13 cellular contexts compared by ENCODE assay signal in genomic region chr18:31274915-31275314, GRCh38. TPM values are rescaled to one million over a fixed set of nuclear protein-coding genes. Genes with fewer than 3 reads are reported as not detected.
DNase-seq lines count a peak whose midpoint lies in the region; ATAC-seq and TF ChIP-seq lines count a peak whose summit lies in the region.
"Had no signal": no experiment of that assay in that cellular context is flagged by ENCODE, and none has a peak within 500 bp of the region (broad histone marks: within the 10 kb centered on the region; RNA-seq: fewer than 3 reads in every experiment).

No MANE protein-coding gene starts in this region.

- no peaks in the 10 kb centered on the region for H3K36me3 Mint-ChIP-seq in activated naive CD4-positive, alpha-beta T cell treated with anti-CD3 and anti-CD28 coated beads, Interleukin-2, amount 50 U/mL, for 72 hours

- H3K9me3 Mint-ChIP-seq in activated naive CD4-positive, alpha-beta T cell treated with anti-CD3 and anti-CD28 coated beads, Interleukin-2, amount 50 U/mL, for 72 hours = no peaks in the 10 kb centered on the region

- peak; percentile 77 to 93 for ATAC-seq in right cardiac atrium
- no peak for ATAC-seq in HG03439 (IDR thresholded peaks at IDR 0.05; ENCODE audit: unreplicated experiment)
- ATAC-seq in activated naive CD4-positive, alpha-beta T cell treated with anti-CD3 and anti-CD28 coated beads, Interleukin-2, amount 50 U/mL, for 72 hours = no peak
- ATAC-seq in GM21515 (IDR thresholded peaks at IDR 0.05; ENCODE audit: unreplicated experiment) = no peak
- ATAC-seq in GM19324 (IDR thresholded peaks at IDR 0.05; ENCODE audit: low FRiP score, unreplicated experiment) = no peak

- 16% methylated on average over 2 of the region's 2 CpGs for whole genome bisulfite sequencing in right cardiac atrium

- intact Hi-C loops in right cardiac atrium (cut with DNase I) = no loop called here

- no peak for TF ChIP-seq CTCF in LNCaP clone FGC (IDR thresholded peaks at IDR 0.05; ENCODE audit: control insufficient read depth, extremely low read depth, insufficient read depth)

- DNase-seq in LNCaP clone FGC (ENCODE audit: low read depth) (peak; percentile 70), astrocyte of the hippocampus (ENCODE audit: low read depth, low spot score) (peak; percentile 79), right cardiac atrium (peak; percentile 66 to 86 (median 80)), skeletal muscle cell (ENCODE audit: low read depth) (peak; percentile 20)
- DNase-seq in activated naive CD4-positive, alpha-beta T cell treated with anti-CD3 and anti-CD28 coated beads, Interleukin-2, amount 50 U/mL, for 72 hours (ENCODE audit: low spot score in 2 of 2) = no peak
- DNase-seq: activated CD4-positive, alpha-beta T cell treated with anti-CD3 and anti-CD28 coated beads for 1 hour; erythroblast; kidney; NCI-H2029 treated with DMSO at 0.1 percent for 48 hours; retina had no signal

- H3K4me3 ChIP-seq in LNCaP clone FGC (ENCODE audit: low read depth, low read length) = no peak overlapping the region
- no peak overlapping the region for H3K4me3 ChIP-seq in right cardiac atrium (ENCODE audit: low read length)
- H3K4me3 ChIP-seq in skeletal muscle cell (ENCODE audit: low read depth, low read length) = no peak overlapping the region

- peak overlapping the region; percentile 67 for H3K27ac ChIP-seq in right cardiac atrium (ENCODE audit: low read length)

- no peaks in the 10 kb centered on the region for H3K9me3 ChIP-seq in right cardiac atrium (ENCODE audit: control insufficient read depth, low read length)

- no peak overlapping the region for H3K27ac Mint-ChIP-seq in activated naive CD4-positive, alpha-beta T cell treated with anti-CD3 and anti-CD28 coated beads, Interleukin-2, amount 50 U/mL, for 72 hours

- H3K4me1 ChIP-seq in right cardiac atrium (ENCODE audit: control insufficient read depth, insufficient read depth, low read length) = no peaks in the 10 kb centered on the region

- no peaks in the 10 kb centered on the region for H3K27me3 ChIP-seq in right cardiac atrium (ENCODE audit: control insufficient read depth, insufficient read depth)

RNA-seq across cellular contexts. Expression of gene DSG1, which starts 43.0 kb away (rescaled TPM):
- total RNA-seq in right cardiac atrium = 1 to 10 TPM in 3 of 4 donors, under 1 TPM in 1; 0.89 to 4.3 (median 2.3) TPM
- polyA plus RNA-seq in right cardiac atrium = 0.34 TPM
- total RNA-seq in activated naive CD4-positive, alpha-beta T cell treated with anti-CD3 and anti-CD28 coated beads, Interleukin-2, amount 50 U/mL, for 72 hours = not detected
- total RNA-seq: kidney had no signal

Comparison
In these comparisons a context has a peak if more than half of its experiments do, and no peak if none do; other contexts are left out.
1. DNase-seq: peak in LNCaP clone FGC (single experiment), astrocyte of the hippocampus (single experiment), right cardiac atrium (3 of 3) and skeletal muscle cell (single experiment); none in activated naive CD4-positive, alpha-beta T cell treated with anti-CD3 and anti-CD28 coated beads, Interleukin-2, amount 50 U/mL, for 72 hours (0 of 2).
2. ATAC-seq: peak in right cardiac atrium (2 of 2); none in HG03439 (single experiment), activated naive CD4-positive, alpha-beta T cell treated with anti-CD3 and anti-CD28 coated beads, Interleukin-2, amount 50 U/mL, for 72 hours (0 of 2), GM21515 (single experiment) and GM19324 (single experiment).